ENCODE assay signal across 8 cellular contexts in genomic region chr1:40862008-40862863, GRCh38. TPM values are rescaled to one million over a fixed set of nuclear protein-coding genes. Genes with fewer than 3 reads are reported as not detected.
DNase-seq lines count a peak whose midpoint lies in the region; ATAC-seq and TF ChIP-seq lines count a peak whose summit lies in the region.

CITED4 (minus strand) TSS chr1:40862363; CDS start chr1:40862127, 236 bp downstream.

- no peaks in the 10 kb centered on the region for H3K9me2 ChIP-seq in neural cell (ENCODE audit: insufficient read depth, low read length)

- no peaks in the 10 kb centered on the region for H3F3A ChIP-seq in neural cell (ENCODE audit: insufficient read depth, low read length, poor library complexity, severe bottlenecking)

- no peaks in the 10 kb centered on the region for H3K9me3 Mint-ChIP-seq in stimulated activated naive CD8-positive, alpha-beta T cell treated with anti-CD3 and anti-CD28 coated beads, Interleukin-15, amount 100 ng/mL, for 72 hours

- H3K36me3 ChIP-seq in neural cell (ENCODE audit: insufficient read depth, low read length), result no peaks in the 10 kb centered on the region

- peak within 1 kb of the TSS; percentile 78 to 94 for H3K27ac Mint-ChIP-seq in stimulated activated naive CD8-positive, alpha-beta T cell treated with anti-CD3 and anti-CD28 coated beads, Interleukin-15, amount 100 ng/mL, for 72 hours

- TF ChIP-seq EP300 in neural cell (conservative IDR thresholded peaks at IDR 0.05; ENCODE audit: poor library complexity, severe bottlenecking), result no peak

- no peak within 1 kb of the TSS for H2AFZ ChIP-seq in neural cell (ENCODE audit: low read depth, low read length)

- peaks cover 31% of the 10 kb centered on the region for H3K27me3 Mint-ChIP-seq in stimulated activated naive CD8-positive, alpha-beta T cell treated with anti-CD3 and anti-CD28 coated beads, Interleukin-15, amount 100 ng/mL, for 72 hours

- H3K4me2 ChIP-seq in neural cell (ENCODE audit: low read length), result no peak within 1 kb of the TSS

- no peaks in the 10 kb centered on the region for H3K79me2 ChIP-seq in neural cell (replicated peaks; ENCODE audit: insufficient read depth, low read length)

- H3K27ac ChIP-seq in neural cell (ENCODE audit: low read length), result no peak within 1 kb of the TSS

- peak within 1 kb of the TSS; percentile 89 to 92 for H3K4me3 Mint-ChIP-seq in stimulated activated naive CD8-positive, alpha-beta T cell treated with anti-CD3 and anti-CD28 coated beads, Interleukin-15, amount 100 ng/mL, for 72 hours

- ATAC-seq in GM21723 (IDR thresholded peaks at IDR 0.05; ENCODE audit: unreplicated experiment), result peak; percentile 97
- peak; percentile 93 for ATAC-seq in stimulated activated naive CD8-positive, alpha-beta T cell treated with anti-CD3 and anti-CD28 coated beads, Interleukin-15, amount 100 ng/mL, for 72 hours

- TF ChIP-seq RAD21 in neural cell (conservative IDR thresholded peaks at IDR 0.05), result no peak

- H3K4me1 Mint-ChIP-seq in stimulated activated naive CD8-positive, alpha-beta T cell treated with anti-CD3 and anti-CD28 coated beads, Interleukin-15, amount 100 ng/mL, for 72 hours, result peaks cover 26% of the 10 kb centered on the region

- peaks cover 19% of the 10 kb centered on the region for H3K27me3 ChIP-seq in neural cell (ENCODE audit: insufficient read depth, low read depth, low read length)

- peak within 1 kb of the TSS; percentile 62 for H3K4me3 ChIP-seq in fibroblast of villous mesenchyme (ENCODE audit: low read depth, low read length)
- H3K4me3 ChIP-seq in neural cell (ENCODE audit: low read length), result peak within 1 kb of the TSS; percentile 67

- TF ChIP-seq CTCF in fibroblast of villous mesenchyme (IDR thresholded peaks at IDR 0.05; ENCODE audit: insufficient read depth, low read depth, low read length) (no peak), neural cell (IDR thresholded peaks at IDR 0.05; ENCODE audit: poor library complexity, severe bottlenecking) (peak; percentile 19)

- no peaks in the 10 kb centered on the region for H3K9me3 ChIP-seq in neural cell (ENCODE audit: low read length)

- no peaks in the 10 kb centered on the region for H4K20me1 ChIP-seq in neural cell (ENCODE audit: insufficient read depth)

- peak within 1 kb of the TSS; percentile 64 for H3K9ac ChIP-seq in neural cell (ENCODE audit: low read length)

- peak; percentile 83 for DNase-seq in DMS79 (lab: John Stamatoyannopoulos, UW)
- peak; percentile 90 for DNase-seq in KG1 (lab: John Stamatoyannopoulos, UW)
- peak; percentile 76 for DNase-seq in RPMI7951 (ENCODE audit: low read depth)
- peak; percentile 92 for DNase-seq in activated gamma-delta T cell (lab: John Stamatoyannopoulos, UW)
- DNase-seq in fibroblast of villous mesenchyme (ENCODE audit: low read depth), result peak; percentile 90
- DNase-seq in stimulated activated naive CD8-positive, alpha-beta T cell treated with anti-CD3 and anti-CD28 coated beads, Interleukin-15, amount 100 ng/mL, for 72 hours, result peak; percentile 95

TF ChIP-seq in neural cell, 6 proteins besides CTCF, POLR2A, EP300 and RAD21:
- TF ChIP-seq SMC3 (conservative IDR thresholded peaks at IDR 0.05; ENCODE audit: poor library complexity) (peak; percentile 14), POLR2AphosphoS5 (IDR thresholded peaks at IDR 0.05) (peak; percentile 88), TAF1 (IDR thresholded peaks at IDR 0.05; ENCODE audit: low read depth) (peak; percentile 58), REST (IDR thresholded peaks at IDR 0.05; ENCODE audit: borderline replicate concordance) (no peak), EZH2 (IDR thresholded peaks at IDR 0.05; ENCODE audit: borderline replicate concordance, insufficient read depth, low read length, poor library complexity, severe bottlenecking) (no peak), MXI1 (conservative IDR thresholded peaks at IDR 0.05; ENCODE audit: poor library complexity, severe bottlenecking) (peak; percentile 16)

RNA-seq across cellular contexts. Expression of gene CITED4, which starts in this region (rescaled TPM):
- total RNA-seq in RPMI7951 (2014; rRNA removed; shearing (Covaris generic)), result 0.72 and 1.1 TPM in 2 replicates
- total RNA-seq in fibroblast of villous mesenchyme, result 1.7 and 5.2 TPM in 2 replicates
- polyA plus RNA-seq in neural cell, result 2.6 and 4.8 TPM in 2 replicates
- polyA minus RNA-seq in neural cell, result 2.7 and 3.9 TPM in 2 replicates
